In genomic region chr7:97064972-97065587, GRCh38 we compare ENCODE assay signal across 8 cellular contexts. TPM values are rescaled to one million over a fixed set of nuclear protein-coding genes. Genes with fewer than 3 reads are reported as not detected.
DNase-seq lines count a peak whose midpoint lies in the region; ATAC-seq and TF ChIP-seq lines count a peak whose summit lies in the region.

No MANE protein-coding gene starts in this region.

- DNase-seq in DMS153 treated with DMSO at 0.1 percent for 48 hours (lab: John Stamatoyannopoulos, UW; ENCODE audit: unreplicated experiment): peak; percentile 64
- peak; percentile 53 for DNase-seq in NCI-H774 (lab: John Stamatoyannopoulos, UW)
- DNase-seq in brain pericyte (ENCODE audit: low read depth, low spot score): peak; percentile 3
- peak; percentile 72 for DNase-seq in inferior parietal cortex (ENCODE audit: extremely low spot score)
- DNase-seq in stromal cell of bone marrow (ENCODE audit: low read depth): peak; percentile 39
- no peak for DNase-seq in omental fat pad (ENCODE audit: low spot score)

- ATAC-seq in GM19372 (IDR thresholded peaks at IDR 0.05; ENCODE audit: low read depth, unreplicated experiment): peak; percentile 72
- ATAC-seq in HG03558 (IDR thresholded peaks at IDR 0.05; ENCODE audit: extremely low read depth, unreplicated experiment): peak; percentile 68
- ATAC-seq in omental fat pad (ENCODE audit: low FRiP score): no peak

- TF ChIP-seq CTCF in omental fat pad (IDR thresholded peaks at IDR 0.05): no peak

RNA-seq across cellular contexts. Expression of gene DLX5, which starts 40.4 kb away (rescaled TPM):
- 1 to 10 TPM in 1 of 4 donors, under 1 TPM in 1, not detected in 2; 0.69 to 1.3 TPM for total RNA-seq in omental fat pad

RNA-seq across cellular contexts. Expression of gene SDHAF3, which starts 52.4 kb away (rescaled TPM):
- total RNA-seq in omental fat pad: 10 to 100 TPM in 2 of 4 donors, 1 to 10 TPM in 2; 3.4 to 10.5 (median 7.5) TPM

RNA-seq across cellular contexts. Expression of gene DLX6, which starts 59.7 kb away (rescaled TPM):
- not detected for total RNA-seq in omental fat pad
